Comparison of ENCODE assay signal across 23 cellular contexts in the genomic region with DNA sequence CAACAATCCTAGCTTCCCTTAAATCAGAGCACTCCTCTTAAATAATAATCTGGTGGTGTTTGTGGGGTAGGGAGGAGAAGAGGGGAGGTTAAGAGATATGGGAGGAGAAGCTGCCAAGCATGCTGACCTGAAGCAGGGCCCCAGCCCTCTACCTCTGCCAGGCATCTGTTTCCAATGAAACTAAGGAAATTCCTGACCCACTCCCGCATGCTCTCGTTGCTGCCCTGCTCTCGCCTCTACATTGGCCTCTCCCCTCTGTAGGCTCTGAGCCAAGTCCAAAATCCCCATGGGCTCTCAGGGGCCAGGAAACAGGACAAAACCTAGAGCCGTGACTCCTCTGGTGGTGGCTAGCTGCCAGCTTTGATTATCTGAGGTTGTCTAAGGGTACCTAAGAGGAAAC.
DNase-seq lines count a peak whose midpoint lies in the region; ATAC-seq and TF ChIP-seq lines count a peak whose summit lies in the region.
"Had no signal": no experiment of that assay in that cellular context is flagged by ENCODE, and none has a peak within 500 bp of the region (broad histone marks: within the 10 kb centered on the region; RNA-seq: fewer than 3 reads in every experiment).

No MANE protein-coding gene starts in this region.

- peaks cover 20% of the 10 kb centered on the region for H3K9me3 Mint-ChIP-seq in GM23338

- peaks cover 14% of the 10 kb centered on the region; the same call in 2 of the 3 replicates for H3K36me3 Mint-ChIP-seq in GM23338 (ENCODE audit: low read depth)
- H3K36me3 Mint-ChIP-seq: CD14-positive monocyte; CD8-positive, alpha-beta memory T cell had no signal

- H3K27ac ChIP-seq in BLaER1 (no peak overlapping the region), parathyroid adenoma (no peak overlapping the region), GM23338 (ENCODE audit: low read depth) (no peak overlapping the region)

- peaks cover 25% of the 10 kb centered on the region for H3K4me1 ChIP-seq in BLaER1
- no peaks in the 10 kb centered on the region for H3K4me1 ChIP-seq in parathyroid adenoma
- H3K4me1 ChIP-seq in GM23338 (ENCODE audit: insufficient read depth), result no peaks in the 10 kb centered on the region

- H3K9me3 ChIP-seq in BLaER1, result peaks cover 5% of the 10 kb centered on the region
- H3K9me3 ChIP-seq in parathyroid adenoma (ENCODE audit: control insufficient read depth, low read length), result no peaks in the 10 kb centered on the region

- H3K4me3 ChIP-seq in BLaER1 (no peak overlapping the region), parathyroid adenoma (ENCODE audit: low read depth, low read length) (no peak overlapping the region), GM23338 (no peak overlapping the region)

- no peaks in the 10 kb centered on the region for H3K79me2 ChIP-seq in parathyroid adenoma
- H3K79me2 ChIP-seq in GM23338 (replicated peaks; ENCODE audit: insufficient read depth), result no peaks in the 10 kb centered on the region

- no peaks in the 10 kb centered on the region for H3K4me1 Mint-ChIP-seq in GM23338
- H3K4me1 Mint-ChIP-seq: CD14-positive monocyte; CD8-positive, alpha-beta memory T cell had no signal

- H3K4me2 ChIP-seq in BLaER1 (peak overlapping the region; percentile 2; the same call in 1 of the 2 replicates), parathyroid adenoma (ENCODE audit: low read length) (no peak overlapping the region), GM23338 (no peak overlapping the region)

- no peak overlapping the region for H3K9ac ChIP-seq in BLaER1
- H3K9ac ChIP-seq in parathyroid adenoma, result no peak overlapping the region

- H2AFZ ChIP-seq in parathyroid adenoma (peak overlapping the region; percentile 0), GM23338 (no peak overlapping the region)

- TF ChIP-seq CTCF in parathyroid adenoma (IDR thresholded peaks at IDR 0.05) (no peak), GM23338 (conservative IDR thresholded peaks at IDR 0.05; ENCODE audit: low read depth in 2 of 2) (no peak)

- H4K20me1 ChIP-seq in BLaER1 (no peaks in the 10 kb centered on the region), GM23338 (replicated peaks; ENCODE audit: insufficient read depth) (no peaks in the 10 kb centered on the region)

- H3K36me3 ChIP-seq in BLaER1 (no peaks in the 10 kb centered on the region), parathyroid adenoma (ENCODE audit: control insufficient read depth, insufficient read depth, low read length) (no peaks in the 10 kb centered on the region), GM23338 (ENCODE audit: insufficient read depth) (no peaks in the 10 kb centered on the region)

- H3K27me3 ChIP-seq in BLaER1 (no peaks in the 10 kb centered on the region), parathyroid adenoma (ENCODE audit: control insufficient read depth, insufficient read depth, low read length) (no peaks in the 10 kb centered on the region), GM23338 (ENCODE audit: insufficient read depth) (no peaks in the 10 kb centered on the region)

- DNase-seq in fibroblast of the conjunctiva (ENCODE audit: low read depth) (peak; percentile 22), DMS53 (lab: John Stamatoyannopoulos, UW) (no peak), GM23338 (ENCODE audit: low spot score) (no peak)
- DNase-seq in activated CD8-positive, alpha-beta memory T cell treated with anti-CD3 and anti-CD28 coated beads, Interleukin-2, amount 50 U/mL, for 48 hours, result no peak
- DNase-seq: AML-193; CD8-positive, alpha-beta memory T cell; DMS 273 treated with DMSO at 0.1 percent for 48 hours; DND-41; Karpas-422; NCI-H1092 treated with DMSO at 0.1 percent for 48 hours; NCI-H1436; NCI-H187 treated with DMSO at 0.1 percent for 48 hours; NCI-H2171 treated with DMSO at 0.1 percent for 48 hours; NCI-H524; NCI-H774; NK-92 treated with Interleukin-12 subunit alpha and Interleukin-12 subunit beta, amount 100 ng/mL, for 24 hours; PC-3; Right ventricle myocardium superior had no signal

- ATAC-seq in SK-N-SH treated with all-trans-retinoic acid at 6 μM for 48 hours (peak; percentile 92), GM23338 (no peak)
- ATAC-seq: HCT116, PC-3 had no signal

- H3K4me3 Mint-ChIP-seq in GM23338, result no peak overlapping the region
- H3K4me3 Mint-ChIP-seq: CD14-positive monocyte had no signal

- no peak overlapping the region for H3K27ac Mint-ChIP-seq in GM23338
- H3K27ac Mint-ChIP-seq: CD14-positive monocyte; CD8-positive, alpha-beta memory T cell had no signal

- H3K9me2 ChIP-seq in GM23338 (ENCODE audit: insufficient read depth), result peaks cover 24% of the 10 kb centered on the region

- H3K27me3 Mint-ChIP-seq in GM23338 (ENCODE audit: insufficient read depth, low read depth, poor library complexity), result peaks cover 2% of the 10 kb centered on the region
- H3K27me3 Mint-ChIP-seq: CD8-positive, alpha-beta memory T cell had no signal

- H3F3A ChIP-seq in GM23338 (replicated peaks; ENCODE audit: low read depth), result no peaks in the 10 kb centered on the region

TF ChIP-seq in SK-N-SH treated with all-trans-retinoic acid at 6 μM for 48 hours, 23 proteins besides CTCF, POLR2A, EP300 and RAD21 (continues in another document):
- no peak for TF ChIP-seq BACH2 (CRISPR knock-in tag; IDR thresholded peaks at IDR 0.05; ENCODE audit: borderline replicate concordance)
- TF ChIP-seq, protein P1, sequence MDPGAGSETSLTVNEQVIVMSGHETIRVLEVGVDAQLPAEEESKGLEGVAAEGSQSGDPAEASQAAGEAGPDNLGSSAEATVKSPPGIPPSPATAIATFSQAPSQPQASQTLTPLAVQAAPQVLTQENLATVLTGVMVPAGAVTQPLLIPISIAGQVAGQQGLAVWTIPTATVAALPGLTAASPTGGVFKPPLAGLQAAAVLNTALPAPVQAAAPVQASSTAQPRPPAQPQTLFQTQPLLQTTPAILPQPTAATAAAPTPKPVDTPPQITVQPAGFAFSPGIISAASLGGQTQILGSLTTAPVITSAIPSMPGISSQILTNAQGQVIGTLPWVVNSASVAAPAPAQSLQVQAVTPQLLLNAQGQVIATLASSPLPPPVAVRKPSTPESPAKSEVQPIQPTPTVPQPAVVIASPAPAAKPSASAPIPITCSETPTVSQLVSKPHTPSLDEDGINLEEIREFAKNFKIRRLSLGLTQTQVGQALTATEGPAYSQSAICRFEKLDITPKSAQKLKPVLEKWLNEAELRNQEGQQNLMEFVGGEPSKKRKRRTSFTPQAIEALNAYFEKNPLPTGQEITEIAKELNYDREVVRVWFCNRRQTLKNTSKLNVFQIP (CRISPR knock-in tag; IDR thresholded peaks at IDR 0.05; ENCODE audit: borderline replicate concordance, low read depth), result no peak
- TF ChIP-seq, protein P2, sequence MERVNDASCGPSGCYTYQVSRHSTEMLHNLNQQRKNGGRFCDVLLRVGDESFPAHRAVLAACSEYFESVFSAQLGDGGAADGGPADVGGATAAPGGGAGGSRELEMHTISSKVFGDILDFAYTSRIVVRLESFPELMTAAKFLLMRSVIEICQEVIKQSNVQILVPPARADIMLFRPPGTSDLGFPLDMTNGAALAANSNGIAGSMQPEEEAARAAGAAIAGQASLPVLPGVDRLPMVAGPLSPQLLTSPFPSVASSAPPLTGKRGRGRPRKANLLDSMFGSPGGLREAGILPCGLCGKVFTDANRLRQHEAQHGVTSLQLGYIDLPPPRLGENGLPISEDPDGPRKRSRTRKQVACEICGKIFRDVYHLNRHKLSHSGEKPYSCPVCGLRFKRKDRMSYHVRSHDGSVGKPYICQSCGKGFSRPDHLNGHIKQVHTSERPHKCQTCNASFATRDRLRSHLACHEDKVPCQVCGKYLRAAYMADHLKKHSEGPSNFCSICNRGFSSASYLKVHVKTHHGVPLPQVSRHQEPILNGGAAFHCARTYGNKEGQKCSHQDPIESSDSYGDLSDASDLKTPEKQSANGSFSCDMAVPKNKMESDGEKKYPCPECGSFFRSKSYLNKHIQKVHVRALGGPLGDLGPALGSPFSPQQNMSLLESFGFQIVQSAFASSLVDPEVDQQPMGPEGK (CRISPR knock-in tag; IDR thresholded peaks at IDR 0.05; ENCODE audit: borderline replicate concordance), result no peak
- no peak for TF ChIP-seq TOX (CRISPR knock-in tag; IDR thresholded peaks at IDR 0.05; ENCODE audit: borderline replicate concordance)

TF ChIP-seq in GM23338, 12 proteins besides CTCF, POLR2A, EP300 and RAD21:
- TF ChIP-seq EZH2phosphoT487 (IDR thresholded peaks at IDR 0.05; ENCODE audit: unreplicated experiment), result no peak
- no peak for TF ChIP-seq STAT1 (IDR thresholded peaks at IDR 0.05; ENCODE audit: unreplicated experiment)
- no peak for TF ChIP-seq NANOG (IDR thresholded peaks at IDR 0.05; ENCODE audit: borderline replicate concordance)
